ENCODE assay signal across 2 cellular contexts in genomic region chr11:12963789-12964536, GRCh38.
TF ChIP-seq lines count a peak whose summit lies in the region.

No MANE protein-coding gene starts in this region.

TF ChIP-seq in HCT116, 20 proteins besides CTCF, POLR2A, EP300 and RAD21 (continued from another document):
- TF ChIP-seq, protein P1, sequence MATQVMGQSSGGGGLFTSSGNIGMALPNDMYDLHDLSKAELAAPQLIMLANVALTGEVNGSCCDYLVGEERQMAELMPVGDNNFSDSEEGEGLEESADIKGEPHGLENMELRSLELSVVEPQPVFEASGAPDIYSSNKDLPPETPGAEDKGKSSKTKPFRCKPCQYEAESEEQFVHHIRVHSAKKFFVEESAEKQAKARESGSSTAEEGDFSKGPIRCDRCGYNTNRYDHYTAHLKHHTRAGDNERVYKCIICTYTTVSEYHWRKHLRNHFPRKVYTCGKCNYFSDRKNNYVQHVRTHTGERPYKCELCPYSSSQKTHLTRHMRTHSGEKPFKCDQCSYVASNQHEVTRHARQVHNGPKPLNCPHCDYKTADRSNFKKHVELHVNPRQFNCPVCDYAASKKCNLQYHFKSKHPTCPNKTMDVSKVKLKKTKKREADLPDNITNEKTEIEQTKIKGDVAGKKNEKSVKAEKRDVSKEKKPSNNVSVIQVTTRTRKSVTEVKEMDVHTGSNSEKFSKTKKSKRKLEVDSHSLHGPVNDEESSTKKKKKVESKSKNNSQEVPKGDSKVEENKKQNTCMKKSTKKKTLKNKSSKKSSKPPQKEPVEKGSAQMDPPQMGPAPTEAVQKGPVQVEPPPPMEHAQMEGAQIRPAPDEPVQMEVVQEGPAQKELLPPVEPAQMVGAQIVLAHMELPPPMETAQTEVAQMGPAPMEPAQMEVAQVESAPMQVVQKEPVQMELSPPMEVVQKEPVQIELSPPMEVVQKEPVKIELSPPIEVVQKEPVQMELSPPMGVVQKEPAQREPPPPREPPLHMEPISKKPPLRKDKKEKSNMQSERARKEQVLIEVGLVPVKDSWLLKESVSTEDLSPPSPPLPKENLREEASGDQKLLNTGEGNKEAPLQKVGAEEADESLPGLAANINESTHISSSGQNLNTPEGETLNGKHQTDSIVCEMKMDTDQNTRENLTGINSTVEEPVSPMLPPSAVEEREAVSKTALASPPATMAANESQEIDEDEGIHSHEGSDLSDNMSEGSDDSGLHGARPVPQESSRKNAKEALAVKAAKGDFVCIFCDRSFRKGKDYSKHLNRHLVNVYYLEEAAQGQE (IDR thresholded peaks at IDR 0.05; ENCODE audit: low read depth), result no peak

TF ChIP-seq in K562, 482 proteins besides CTCF, POLR2A, EP300 and RAD21:
- TF ChIP-seq, protein P2, sequence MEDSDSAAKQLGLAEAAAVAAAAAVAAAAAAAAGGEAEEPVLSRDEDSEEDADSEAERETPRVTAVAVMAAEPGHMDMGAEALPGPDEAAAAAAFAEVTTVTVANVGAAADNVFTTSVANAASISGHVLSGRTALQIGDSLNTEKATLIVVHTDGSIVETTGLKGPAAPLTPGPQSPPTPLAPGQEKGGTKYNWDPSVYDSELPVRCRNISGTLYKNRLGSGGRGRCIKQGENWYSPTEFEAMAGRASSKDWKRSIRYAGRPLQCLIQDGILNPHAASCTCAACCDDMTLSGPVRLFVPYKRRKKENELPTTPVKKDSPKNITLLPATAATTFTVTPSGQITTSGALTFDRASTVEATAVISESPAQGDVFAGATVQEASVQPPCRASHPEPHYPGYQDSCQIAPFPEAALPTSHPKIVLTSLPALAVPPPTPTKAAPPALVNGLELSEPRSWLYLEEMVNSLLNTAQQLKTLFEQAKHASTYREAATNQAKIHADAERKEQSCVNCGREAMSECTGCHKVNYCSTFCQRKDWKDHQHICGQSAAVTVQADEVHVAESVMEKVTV (CRISPR knock-in tag; IDR thresholded peaks at IDR 0.05), result peak; percentile 76
- no peak for TF ChIP-seq NFRKB (IDR thresholded peaks at IDR 0.05; ENCODE audit: low read depth)
- TF ChIP-seq RB1 (IDR thresholded peaks at IDR 0.05; ENCODE audit: low read depth), result peak; percentile 34; the same call in 1 of the 2 replicates
- peak in 2 of 3 experiments; percentile 7 to 10 for TF ChIP-seq YY1 (IDR thresholded peaks at IDR 0.05; ENCODE audit: borderline replicate concordance in 1 of 3, control insufficient read depth in 1 of 3, extremely low read depth in 1 of 3, insufficient read depth in 3 of 3, insufficient read length in 1 of 3, insufficient replicate concordance in 2 of 3, low read depth in 1 of 3, low read length in 2 of 3)
- peak; percentile 95 for TF ChIP-seq ZBTB33 (CRISPR knock-in tag; IDR thresholded peaks at IDR 0.05)
- TF ChIP-seq CC2D1A (IDR thresholded peaks at IDR 0.05), result peak; percentile 60; the same call in 1 of the 2 replicates
- no peak for TF ChIP-seq ZNF174 (CRISPR knock-in tag; IDR thresholded peaks at IDR 0.05)
- no peak for TF ChIP-seq JUND (IDR thresholded peaks at IDR 0.05; ENCODE audit: borderline replicate concordance, low read depth, low read length)
- TF ChIP-seq JUND (tag; IDR thresholded peaks at IDR 0.05; ENCODE audit: borderline replicate concordance, low read depth, low read length), result no peak
- no peak for TF ChIP-seq ZNF280A (IDR thresholded peaks at IDR 0.05; ENCODE audit: low read depth, partially characterized antibody)
- TF ChIP-seq, protein P3, sequence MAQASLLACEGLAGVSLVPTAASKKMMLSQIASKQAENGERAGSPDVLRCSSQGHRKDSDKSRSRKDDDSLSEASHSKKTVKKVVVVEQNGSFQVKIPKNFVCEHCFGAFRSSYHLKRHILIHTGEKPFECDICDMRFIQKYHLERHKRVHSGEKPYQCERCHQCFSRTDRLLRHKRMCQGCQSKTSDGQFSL (CRISPR knock-in tag; IDR thresholded peaks at IDR 0.05), result peak; percentile 93
- TF ChIP-seq, protein P3 (tag; IDR thresholded peaks at IDR 0.05), result peak in 1 of 2 experiments; percentile 69; a peak in 1 of 4 replicates
- peak; percentile 33; the same call in 1 of the 2 replicates for TF ChIP-seq STAG1 (CRISPR knock-in tag; IDR thresholded peaks at IDR 0.05; ENCODE audit: borderline replicate concordance)
- TF ChIP-seq HDAC6 (IDR thresholded peaks at IDR 0.05; ENCODE audit: low read depth, low read length), result no peak
- no peak for TF ChIP-seq MBD2 (IDR thresholded peaks at IDR 0.05; ENCODE audit: borderline replicate concordance, low read depth)
- no peak for TF ChIP-seq KLF1 (tag; IDR thresholded peaks at IDR 0.05)
- peak; percentile 57 for TF ChIP-seq VEZF1 (CRISPR knock-in tag; IDR thresholded peaks at IDR 0.05)
- no peak for TF ChIP-seq ZNF41 (CRISPR knock-in tag; conservative IDR thresholded peaks at IDR 0.05)
- no peak for TF ChIP-seq ELF1 (tag; IDR thresholded peaks at IDR 0.05)
- no peak for TF ChIP-seq RBM14 (IDR thresholded peaks at IDR 0.05; ENCODE audit: borderline replicate concordance, insufficient read depth, low read depth, low read length)
- peak in 1 of 2 experiments; percentile 65; a peak in 2 of 4 replicates for TF ChIP-seq MAZ (CRISPR knock-in tag; conservative IDR thresholded peaks at IDR 0.05 in 1 of 2, IDR thresholded peaks at IDR 0.05 in 1 of 2)
- TF ChIP-seq, protein P4, sequence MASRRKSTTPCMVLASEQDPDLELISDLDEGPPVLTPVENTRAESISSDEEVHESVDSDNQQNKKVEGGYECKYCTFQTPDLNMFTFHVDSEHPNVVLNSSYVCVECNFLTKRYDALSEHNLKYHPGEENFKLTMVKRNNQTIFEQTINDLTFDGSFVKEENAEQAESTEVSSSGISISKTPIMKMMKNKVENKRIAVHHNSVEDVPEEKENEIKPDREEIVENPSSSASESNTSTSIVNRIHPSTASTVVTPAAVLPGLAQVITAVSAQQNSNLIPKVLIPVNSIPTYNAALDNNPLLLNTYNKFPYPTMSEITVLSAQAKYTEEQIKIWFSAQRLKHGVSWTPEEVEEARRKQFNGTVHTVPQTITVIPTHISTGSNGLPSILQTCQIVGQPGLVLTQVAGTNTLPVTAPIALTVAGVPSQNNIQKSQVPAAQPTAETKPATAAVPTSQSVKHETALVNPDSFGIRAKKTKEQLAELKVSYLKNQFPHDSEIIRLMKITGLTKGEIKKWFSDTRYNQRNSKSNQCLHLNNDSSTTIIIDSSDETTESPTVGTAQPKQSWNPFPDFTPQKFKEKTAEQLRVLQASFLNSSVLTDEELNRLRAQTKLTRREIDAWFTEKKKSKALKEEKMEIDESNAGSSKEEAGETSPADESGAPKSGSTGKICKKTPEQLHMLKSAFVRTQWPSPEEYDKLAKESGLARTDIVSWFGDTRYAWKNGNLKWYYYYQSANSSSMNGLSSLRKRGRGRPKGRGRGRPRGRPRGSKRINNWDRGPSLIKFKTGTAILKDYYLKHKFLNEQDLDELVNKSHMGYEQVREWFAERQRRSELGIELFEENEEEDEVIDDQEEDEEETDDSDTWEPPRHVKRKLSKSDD (conservative IDR thresholded peaks at IDR 0.05; ENCODE audit: low read length), result no peak
- TF ChIP-seq, protein P5, sequence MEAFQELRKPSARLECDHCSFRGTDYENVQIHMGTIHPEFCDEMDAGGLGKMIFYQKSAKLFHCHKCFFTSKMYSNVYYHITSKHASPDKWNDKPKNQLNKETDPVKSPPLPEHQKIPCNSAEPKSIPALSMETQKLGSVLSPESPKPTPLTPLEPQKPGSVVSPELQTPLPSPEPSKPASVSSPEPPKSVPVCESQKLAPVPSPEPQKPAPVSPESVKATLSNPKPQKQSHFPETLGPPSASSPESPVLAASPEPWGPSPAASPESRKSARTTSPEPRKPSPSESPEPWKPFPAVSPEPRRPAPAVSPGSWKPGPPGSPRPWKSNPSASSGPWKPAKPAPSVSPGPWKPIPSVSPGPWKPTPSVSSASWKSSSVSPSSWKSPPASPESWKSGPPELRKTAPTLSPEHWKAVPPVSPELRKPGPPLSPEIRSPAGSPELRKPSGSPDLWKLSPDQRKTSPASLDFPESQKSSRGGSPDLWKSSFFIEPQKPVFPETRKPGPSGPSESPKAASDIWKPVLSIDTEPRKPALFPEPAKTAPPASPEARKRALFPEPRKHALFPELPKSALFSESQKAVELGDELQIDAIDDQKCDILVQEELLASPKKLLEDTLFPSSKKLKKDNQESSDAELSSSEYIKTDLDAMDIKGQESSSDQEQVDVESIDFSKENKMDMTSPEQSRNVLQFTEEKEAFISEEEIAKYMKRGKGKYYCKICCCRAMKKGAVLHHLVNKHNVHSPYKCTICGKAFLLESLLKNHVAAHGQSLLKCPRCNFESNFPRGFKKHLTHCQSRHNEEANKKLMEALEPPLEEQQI (IDR thresholded peaks at IDR 0.05), result 0 out of 2 replicates have a peak, but pooled peaks have one; percentile 24
- peak; percentile 90 for TF ChIP-seq SMC3 (conservative IDR thresholded peaks at IDR 0.05; ENCODE audit: insufficient read depth, low read depth, low read length)
- TF ChIP-seq ESRRA (IDR thresholded peaks at IDR 0.05; ENCODE audit: borderline replicate concordance, low read depth), result peak; percentile 71
- no peak for TF ChIP-seq ILK (tag; IDR thresholded peaks at IDR 0.05; ENCODE audit: borderline replicate concordance, low read depth)
- TF ChIP-seq U2AF2 (optimal IDR thresholded peaks at IDR 0.05; ENCODE audit: low read depth, low read length), result no peak
- TF ChIP-seq FOXJ2 (tag; IDR thresholded peaks at IDR 0.05), result no peak
- no peak for TF ChIP-seq ATF2 (CRISPR knock-in tag; IDR thresholded peaks at IDR 0.05)
- no peak for TF ChIP-seq ZC3H4 (CRISPR knock-in tag; IDR thresholded peaks at IDR 0.05; ENCODE audit: borderline replicate concordance)
- no peak for TF ChIP-seq TEAD2 (tag; IDR thresholded peaks at IDR 0.05)
- TF ChIP-seq MYC (IDR thresholded peaks at IDR 0.05; ENCODE audit: low read depth, low read length), result peak; percentile 44; the same call in 1 of the 2 replicates
- no peak for TF ChIP-seq MYC (CRISPR knock-in tag; IDR thresholded peaks at IDR 0.05; ENCODE audit: borderline replicate concordance, low read depth)
- TF ChIP-seq SNIP1 (IDR thresholded peaks at IDR 0.05; ENCODE audit: low read depth), result no peak
